In genomic region chr5:19314840-19315239, GRCh38 we compare ENCODE assay signal across 15 cellular contexts.
A peak's percentile ranks its signal among the peaks of the same experiment; 100 is the strongest.
DNase-seq lines count a peak whose midpoint lies in the region; ATAC-seq, FAIRE-seq and TF ChIP-seq lines count a peak whose summit lies in the region.
"Had no signal": no experiment of that assay in that cellular context is flagged by ENCODE, and none has a peak within 500 bp of the region (broad histone marks: within the 10 kb centered on the region; RNA-seq: fewer than 3 reads in every experiment).

No MANE protein-coding gene starts in this region.

- no peak for ATAC-seq in heart right ventricle
- ATAC-seq: T-cell had no signal

- H3K9ac ChIP-seq in mesenchymal stem cell (ENCODE audit: low read length) = no peak overlapping the region

- H3K36me3 ChIP-seq in bronchial epithelial cell (ENCODE audit: control insufficient read depth, insufficient read depth, low read length) (no peaks in the 10 kb centered on the region), mesenchymal stem cell (ENCODE audit: control insufficient read depth in 1 of 2, insufficient read depth in 2 of 2, low read depth in 1 of 2, low read length in 2 of 2) (no peaks in the 10 kb centered on the region), testis (ENCODE audit: low read depth, missing control alignments) (no peaks in the 10 kb centered on the region), heart right ventricle (no peaks in the 10 kb centered on the region)
- H3K36me3 ChIP-seq: left ventricle myocardium inferior had no signal

- no peak overlapping the region for H3K4ac ChIP-seq in mesenchymal stem cell (ENCODE audit: low read depth in 1 of 2, low read length in 2 of 2)

- no peaks in the 10 kb centered on the region for H3K27me3 ChIP-seq in bronchial epithelial cell (ENCODE audit: control insufficient read depth, insufficient read depth, low read length)
- no peaks in the 10 kb centered on the region for H3K27me3 ChIP-seq in mesenchymal stem cell (ENCODE audit: control insufficient read depth in 1 of 2, insufficient read depth in 1 of 2, low read length in 2 of 2)
- no peaks in the 10 kb centered on the region for H3K27me3 ChIP-seq in testis
- no peaks in the 10 kb centered on the region for H3K27me3 ChIP-seq in heart right ventricle

- no peak overlapping the region for H3K4me3 Mint-ChIP-seq in activated naive CD4-positive, alpha-beta T cell treated with anti-CD3 and anti-CD28 coated beads, Interleukin-2, amount 10 ng/mL, durations not matched to agents 7 days and 5 days
- H3K4me3 Mint-ChIP-seq: activated CD4-positive, alpha-beta T cell treated with anti-CD3 and anti-CD28 coated beads, Interleukin-2, amount 10 ng/mL, durations not matched to agents 7 days and 5 days; central memory CD8-positive, alpha-beta T cell; T-cell had no signal

- no peaks in the 10 kb centered on the region for H3K4me1 Mint-ChIP-seq in activated naive CD4-positive, alpha-beta T cell treated with anti-CD3 and anti-CD28 coated beads, Interleukin-2, amount 10 ng/mL, durations not matched to agents 7 days and 5 days
- H3K4me1 Mint-ChIP-seq: activated CD4-positive, alpha-beta T cell treated with anti-CD3 and anti-CD28 coated beads, Interleukin-2, amount 10 ng/mL, durations not matched to agents 7 days and 5 days; central memory CD8-positive, alpha-beta T cell; T-cell had no signal

- no peaks in the 10 kb centered on the region for H3K4me1 ChIP-seq in mesenchymal stem cell (ENCODE audit: control insufficient read depth, insufficient read depth, low read depth, low read length)
- H3K4me1 ChIP-seq in testis = no peaks in the 10 kb centered on the region
- H3K4me1 ChIP-seq in heart right ventricle = no peaks in the 10 kb centered on the region
- H3K4me1 ChIP-seq: left ventricle myocardium inferior had no signal

- no peak overlapping the region for H3K23ac ChIP-seq in mesenchymal stem cell (ENCODE audit: low read length in 2 of 2)

- no peak overlapping the region for H3K14ac ChIP-seq in mesenchymal stem cell (ENCODE audit: low read length in 2 of 2)

- H3K9me3 ChIP-seq in mesenchymal stem cell (ENCODE audit: control insufficient read depth, low read length) (peaks cover 13% of the 10 kb centered on the region), testis (no peaks in the 10 kb centered on the region), heart right ventricle (peaks cover 0 to 20% (median 0%) of the 10 kb centered on the region in 11 donors)

- H4K91ac ChIP-seq in mesenchymal stem cell (ENCODE audit: low read length) = no peak overlapping the region

- H2AFZ ChIP-seq in mesenchymal stem cell (ENCODE audit: low read depth, low read length) = no peak overlapping the region

- H2BK12ac ChIP-seq in mesenchymal stem cell (ENCODE audit: low read length in 2 of 2) = no peak overlapping the region

- CTCF ChIA-PET in activated naive CD4-positive, alpha-beta T cell treated with anti-CD3 and anti-CD28 coated beads, Interleukin-2, amount 10 ng/mL, durations not matched to agents 7 days and 5 days (lab: Charles Lee) = no interaction called here

- H3K27ac ChIP-seq in mesenchymal stem cell (ENCODE audit: low read length, poor library complexity, severe bottlenecking) (no peak overlapping the region), testis (no peak overlapping the region), heart right ventricle (no peak overlapping the region)
- H3K27ac ChIP-seq: C4-2B, left ventricle myocardium inferior had no signal

- TF ChIP-seq POLR2A in testis (IDR thresholded peaks at IDR 0.05) = no peak

- no peaks in the 10 kb centered on the region for H3K79me1 ChIP-seq in mesenchymal stem cell (replicated peaks; ENCODE audit: low read length, poor library complexity, severe bottlenecking)

- FAIRE-seq in bronchial epithelial cell (lab: Jason Lieb, UNC) = peak; percentile 94

- no peaks in the 10 kb centered on the region for H3K27me3 Mint-ChIP-seq in activated naive CD4-positive, alpha-beta T cell treated with anti-CD3 and anti-CD28 coated beads, Interleukin-2, amount 10 ng/mL, durations not matched to agents 7 days and 5 days
- H3K27me3 Mint-ChIP-seq: activated CD4-positive, alpha-beta T cell treated with anti-CD3 and anti-CD28 coated beads, Interleukin-2, amount 10 ng/mL, durations not matched to agents 7 days and 5 days; central memory CD8-positive, alpha-beta T cell; T-cell had no signal

- intact Hi-C loops in testis (cut with DNase I; ENCODE audit: low total_unique reads) = no loop called here
- intact Hi-C loops in heart right ventricle (cut with DNase I) = no loop called here

- H3K4me2 ChIP-seq in mesenchymal stem cell (ENCODE audit: low read length, poor library complexity, severe bottlenecking) = no peak overlapping the region

- TF ChIP-seq CTCF in bronchial epithelial cell (IDR thresholded peaks at IDR 0.05; ENCODE audit: insufficient read depth, low read length, severe bottlenecking) (peak; percentile 56), testis (IDR thresholded peaks at IDR 0.05) (no peak), heart right ventricle (IDR thresholded peaks at IDR 0.05) (no peak)

- no peaks in the 10 kb centered on the region for H3K36me3 Mint-ChIP-seq in activated naive CD4-positive, alpha-beta T cell treated with anti-CD3 and anti-CD28 coated beads, Interleukin-2, amount 10 ng/mL, durations not matched to agents 7 days and 5 days
- H3K36me3 Mint-ChIP-seq: T-cell had no signal

- H3K18ac ChIP-seq in mesenchymal stem cell (ENCODE audit: low read depth in 1 of 2, low read length in 2 of 2) = no peak overlapping the region

- no peak overlapping the region for H3K27ac Mint-ChIP-seq in activated naive CD4-positive, alpha-beta T cell treated with anti-CD3 and anti-CD28 coated beads, Interleukin-2, amount 10 ng/mL, durations not matched to agents 7 days and 5 days
- H3K27ac Mint-ChIP-seq: activated CD4-positive, alpha-beta T cell treated with anti-CD3 and anti-CD28 coated beads, Interleukin-2, amount 10 ng/mL, durations not matched to agents 7 days and 5 days; T-cell had no signal

- H2BK5ac ChIP-seq in mesenchymal stem cell (ENCODE audit: low read depth, low read length, poor library complexity, severe bottlenecking) = no peak overlapping the region

- H2BK15ac ChIP-seq in mesenchymal stem cell (ENCODE audit: low read depth, poor library complexity, severe bottlenecking) = no peak overlapping the region

- no peak overlapping the region for H3K4me3 ChIP-seq in bronchial epithelial cell (ENCODE audit: low read depth, low read length)
- no peak overlapping the region for H3K4me3 ChIP-seq in mesenchymal stem cell (ENCODE audit: insufficient read depth in 1 of 2, low read depth in 1 of 2, low read length in 2 of 2)
- H3K4me3 ChIP-seq in testis = no peak overlapping the region
- no peak overlapping the region for H3K4me3 ChIP-seq in heart right ventricle
- H3K4me3 ChIP-seq: left ventricle myocardium inferior had no signal

- no peak overlapping the region for H2BK120ac ChIP-seq in mesenchymal stem cell (ENCODE audit: low read depth, low read length)

- WGBS in mesenchymal stem cell = 7% methylated on average over 1 of the region's 1 CpG
- WGBS in testis, 2 donors = 30 to 47% methylated on average over 1 of the region's 1 CpG
- 50 to 61% methylated on average over 1 of the region's 1 CpG for WGBS in heart right ventricle, 2 donors

- DNase-seq in ELF-1 (ENCODE audit: low read depth, low spot score) = peak; percentile 37
- DNase-seq in NCI-H446 treated with DMSO at 0.1 percent for 48 hours (lab: John Stamatoyannopoulos, UW) = peak; percentile 95
- peak; percentile 89 for DNase-seq in bronchial epithelial cell (ENCODE audit: low read depth)
- peak; percentile 38 for DNase-seq in mesenchymal stem cell
- DNase-seq in testis = no peak
- no peak for DNase-seq in activated naive CD4-positive, alpha-beta T cell treated with anti-CD3 and anti-CD28 coated beads, Interleukin-2, amount 10 ng/mL, durations not matched to agents 7 days and 5 days
- DNase-seq in occipital lobe (lab: John Stamatoyannopoulos, UW) = no peak
- DNase-seq in heart right ventricle = no peak
- DNase-seq: activated CD4-positive, alpha-beta T cell treated with anti-CD3 and anti-CD28 coated beads, Interleukin-2, amount 10 ng/mL, durations not matched to agents 7 days and 5 days; left ventricle myocardium inferior; NK-92 treated with Interleukin-12 subunit alpha and Interleukin-12 subunit beta, amount 100 ng/mL, for 24 hours; stimulated activated CD4-positive, alpha-beta T cell treated with anti-CD3 and anti-CD28 coated beads, Interleukin-15, amount 100 ng/mL, for 24 hours; T-cell had no signal

- peaks cover 18% of the 10 kb centered on the region for H3K9me3 Mint-ChIP-seq in activated naive CD4-positive, alpha-beta T cell treated with anti-CD3 and anti-CD28 coated beads, Interleukin-2, amount 10 ng/mL, durations not matched to agents 7 days and 5 days

- no peak overlapping the region for H4K8ac ChIP-seq in mesenchymal stem cell (ENCODE audit: low read length)

- no peak overlapping the region for H2AK5ac ChIP-seq in mesenchymal stem cell (ENCODE audit: low read length, severe bottlenecking)

Comparison
In these comparisons a context has a peak if more than half of its experiments do, and no peak if none do; other contexts are left out.
1. DNase-seq: peak in ELF-1 (single experiment), NCI-H446 treated with DMSO at 0.1 percent for 48 hours (single experiment), bronchial epithelial cell (single experiment) and mesenchymal stem cell (single experiment); none in testis (single experiment), activated naive CD4-positive, alpha-beta T cell treated with anti-CD3 and anti-CD28 coated beads, Interleukin-2, amount 10 ng/mL, durations not matched to agents 7 days and 5 days (single experiment), occipital lobe (single experiment) and heart right ventricle (0 of 2).